ENCODE assay signal across 1 cellular context in the genomic region with DNA sequence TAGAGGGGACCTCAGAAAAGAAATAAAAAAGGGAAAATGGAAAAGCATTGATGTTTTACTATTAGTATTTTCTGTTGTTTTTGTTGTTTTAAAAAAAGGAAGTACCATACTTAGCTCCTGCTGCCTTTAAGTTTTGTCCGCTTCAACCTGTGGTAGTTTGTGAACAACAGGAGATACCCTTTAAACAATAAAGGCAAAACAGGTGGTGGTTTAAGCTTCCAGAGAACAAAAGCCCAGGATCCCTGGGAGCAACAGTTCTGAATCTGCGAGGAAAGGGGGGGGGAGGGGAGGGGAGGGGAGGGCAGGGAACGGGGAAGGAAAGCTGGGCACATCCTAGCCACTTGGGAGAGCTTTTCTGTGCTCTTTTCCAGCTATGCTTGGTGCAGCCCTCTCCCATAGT.
A peak's percentile ranks its signal among the peaks of the same experiment; 100 is the strongest.
TF ChIP-seq lines count a peak whose summit lies in the region.

No MANE protein-coding gene starts in this region.

TF ChIP-seq in H1, 55 proteins besides CTCF, POLR2A, EP300 and RAD21:
- peak; percentile 95 for TF ChIP-seq NANOG (IDR thresholded peaks at IDR 0.05; ENCODE audit: insufficient read depth, low read depth, low read length, poor library complexity, severe bottlenecking)
- TF ChIP-seq EZH2 (IDR thresholded peaks at IDR 0.05; ENCODE audit: low read depth, low read length, severe bottlenecking), result no peak
- peak; percentile 65 for TF ChIP-seq TAF1 (IDR thresholded peaks at IDR 0.05; ENCODE audit: low read depth, low read length)
- peak; percentile 95 for TF ChIP-seq TCF12 (IDR thresholded peaks at IDR 0.05; ENCODE audit: low read depth, low read length)
- 0 out of 2 replicates have a peak, but pooled peaks have one; percentile 52 for TF ChIP-seq SP1 (IDR thresholded peaks at IDR 0.05; ENCODE audit: low read depth, low read length)
- TF ChIP-seq SP2 (IDR thresholded peaks at IDR 0.05; ENCODE audit: low read length), result no peak
- TF ChIP-seq, protein P1, sequence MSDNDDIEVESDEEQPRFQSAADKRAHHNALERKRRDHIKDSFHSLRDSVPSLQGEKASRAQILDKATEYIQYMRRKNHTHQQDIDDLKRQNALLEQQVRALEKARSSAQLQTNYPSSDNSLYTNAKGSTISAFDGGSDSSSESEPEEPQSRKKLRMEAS (IDR thresholded peaks at IDR 0.05), result no peak
- TF ChIP-seq ASH2L (IDR thresholded peaks at IDR 0.05; ENCODE audit: low read length), result peak; percentile 43
- peak; percentile 70 for TF ChIP-seq CHD7 (IDR thresholded peaks at IDR 0.05; ENCODE audit: insufficient replicate concordance, low read length)
